In the genomic region with DNA sequence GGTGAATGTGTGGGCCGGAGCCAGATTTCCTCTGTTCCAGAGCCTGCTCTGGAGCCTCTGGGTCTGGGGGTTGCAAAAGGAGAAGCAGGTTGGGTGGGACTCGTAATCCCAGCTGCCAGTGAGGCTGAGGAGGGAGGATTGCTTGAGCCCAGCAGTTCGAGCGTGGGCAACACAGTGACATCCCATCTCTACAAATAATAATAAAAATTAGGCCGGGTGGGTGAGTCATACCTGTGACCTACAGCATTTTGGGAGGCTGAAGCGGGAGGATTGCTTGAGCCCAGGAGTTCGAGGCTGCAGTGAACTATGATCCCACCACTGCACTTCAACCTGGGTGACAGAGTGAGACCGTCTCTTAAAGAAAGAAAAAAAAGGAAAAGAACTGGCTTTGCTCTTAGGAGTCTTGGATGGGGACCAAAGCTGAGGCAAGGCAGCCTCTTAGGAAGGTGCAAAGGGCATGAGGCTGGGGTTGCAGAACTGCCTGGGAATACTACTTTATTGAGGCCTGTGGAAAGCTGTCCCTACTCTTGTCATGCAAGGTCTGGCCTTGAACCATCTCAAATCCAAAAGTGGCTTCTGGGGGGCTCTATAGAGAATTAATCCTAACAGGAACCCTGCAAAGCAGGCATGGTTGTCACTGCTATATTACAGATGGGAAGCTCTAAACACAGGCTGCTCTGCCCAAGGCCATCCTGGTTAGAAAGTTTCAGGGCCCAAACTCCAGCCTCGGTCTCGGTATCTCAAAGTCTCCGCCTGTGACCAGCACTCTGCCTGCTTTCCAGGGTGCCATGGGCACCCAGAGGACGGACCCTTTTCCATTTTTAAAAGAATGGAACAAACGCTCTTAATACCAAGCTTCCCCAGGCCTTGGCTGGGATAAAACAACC, we compare ENCODE assay signal across 8 cellular contexts. TPM values are rescaled to one million over a fixed set of nuclear protein-coding genes. Genes with fewer than 3 reads are reported as not detected.
DNase-seq lines count a peak whose midpoint lies in the region; FAIRE-seq and TF ChIP-seq lines count a peak whose summit lies in the region.

No MANE protein-coding gene starts in this region.

- no peak for TF ChIP-seq CTCF in RWPE1 (conservative IDR thresholded peaks at IDR 0.05; ENCODE audit: low read depth)
- TF ChIP-seq CTCF in endothelial cell of umbilical vein (IDR thresholded peaks at IDR 0.05; ENCODE audit: extremely low read depth in 1 of 2, insufficient read depth in 1 of 2, low read depth in 1 of 2, low read length in 2 of 2) = no peak
- TF ChIP-seq CTCF in neural cell (IDR thresholded peaks at IDR 0.05; ENCODE audit: poor library complexity, severe bottlenecking) = no peak
- no peak for TF ChIP-seq CTCF in GM20000 (IDR thresholded peaks at IDR 0.05; ENCODE audit: extremely low read depth, missing control alignments)
- TF ChIP-seq CTCF in D721Med (IDR thresholded peaks at IDR 0.05; ENCODE audit: insufficient read depth, missing control alignments) = no peak

- no peaks in the 10 kb centered on the region for H3K27me3 ChIP-seq in H7 (ENCODE audit: control insufficient read depth, insufficient read depth, low read length)
- no peaks in the 10 kb centered on the region for H3K27me3 ChIP-seq in endothelial cell of umbilical vein (ENCODE audit: control insufficient read depth in 2 of 2, insufficient read depth in 2 of 2, low read length in 2 of 2)
- H3K27me3 ChIP-seq in neural cell (ENCODE audit: insufficient read depth, low read depth, low read length) = no peaks in the 10 kb centered on the region

- DNase-seq in DMS114 treated with DMSO at 0.1 percent for 48 hours (lab: John Stamatoyannopoulos, UW; ENCODE audit: unreplicated experiment) (peak; percentile 59), H7 (no peak), RWPE1 (ENCODE audit: low spot score) (no peak), endothelial cell of umbilical vein (ENCODE audit: low read depth, low spot score) (no peak), GM20000 (ENCODE audit: low spot score) (no peak), Ammon's horn (ENCODE audit: low spot score) (no peak), D721Med (ENCODE audit: insufficient read length, low spot score) (no peak)

- H3K4me1 ChIP-seq in endothelial cell of umbilical vein (ENCODE audit: control insufficient read depth, extremely low read depth, insufficient read depth, low read length) = peaks cover 5% of the 10 kb centered on the region

- no peaks in the 10 kb centered on the region for H3K36me3 ChIP-seq in H7 (replicated peaks; ENCODE audit: control insufficient read depth, insufficient read depth, low read length)
- H3K36me3 ChIP-seq in endothelial cell of umbilical vein (ENCODE audit: control insufficient read depth in 2 of 2, extremely low read depth in 1 of 2, insufficient read depth in 2 of 2, low read length in 2 of 2) = no peaks in the 10 kb centered on the region
- no peaks in the 10 kb centered on the region for H3K36me3 ChIP-seq in neural cell (ENCODE audit: insufficient read depth, low read length)

- CTCF ChIA-PET in RWPE1 (lab: Yijun Ruan, JAX) (interaction anchor here (0.5 to 2.2 kb wide), 32 partner anchors 9 to 1213 kb away, joined by 3 to 38 read pairs (median 4); a partner anchor contains a TSS), endothelial cell of umbilical vein (lab: Charles Lee) (interaction anchor here (0.5 to 4.2 kb wide), 45 partner anchors 8 to 226 kb away, joined by 3 to 210 read pairs (median 4); a partner anchor contains a TSS)

- H3K79me2 ChIP-seq in endothelial cell of umbilical vein (ENCODE audit: control insufficient read depth, insufficient read depth, low read length) (peaks cover 26% of the 10 kb centered on the region), neural cell (replicated peaks; ENCODE audit: insufficient read depth, low read length) (peaks cover 8% of the 10 kb centered on the region)

- no peaks in the 10 kb centered on the region for H3K9me1 ChIP-seq in endothelial cell of umbilical vein (replicated peaks; ENCODE audit: control insufficient read depth, extremely low read depth, insufficient read depth, low read length)

- intact Hi-C loops in endothelial cell of umbilical vein (cut with micrococcal nuclease) = loop anchor here (1.0 kb wide), 4 partner anchors 22 to 110 kb away; a partner anchor contains a TSS

- H2AFZ ChIP-seq in endothelial cell of umbilical vein (ENCODE audit: low read depth, low read length) = peak overlapping the region; percentile 80
- H2AFZ ChIP-seq in neural cell (ENCODE audit: low read depth, low read length) = peak overlapping the region; percentile 94

- H3K9me2 ChIP-seq in neural cell (ENCODE audit: insufficient read depth, low read length) = no peaks in the 10 kb centered on the region

- H3F3A ChIP-seq in neural cell (ENCODE audit: insufficient read depth, low read length, poor library complexity, severe bottlenecking) = peaks cover 5% of the 10 kb centered on the region

- peak overlapping the region; percentile 81 for H3K27ac ChIP-seq in RWPE1
- H3K27ac ChIP-seq in endothelial cell of umbilical vein (ENCODE audit: insufficient read depth, low read depth, low read length) = peak overlapping the region; percentile 72
- peak overlapping the region; percentile 71 for H3K27ac ChIP-seq in neural cell (ENCODE audit: low read length)

- FAIRE-seq in endothelial cell of umbilical vein (lab: Jason Lieb, UNC) (peak; percentile 59), D721Med (lab: Jason Lieb, UNC) (no peak)

- no peaks in the 10 kb centered on the region for H3K9me3 ChIP-seq in endothelial cell of umbilical vein (replicated peaks; ENCODE audit: control insufficient read depth, insufficient read depth, low read length)
- no peaks in the 10 kb centered on the region for H3K9me3 ChIP-seq in neural cell (ENCODE audit: low read length)

- POLR2A ChIA-PET in RWPE1 (lab: Yijun Ruan, JAX; ENCODE audit: low non-redundant PET) (interaction anchor here (0.6 to 1.8 kb wide), 3 partner anchors 109 to 1210 kb away, joined by 5 to 6 read pairs (median 5); a partner anchor contains a TSS), endothelial cell of umbilical vein (lab: Charles Lee) (interaction anchor here (1.3 to 3.0 kb wide), 2 partner anchors 105 to 110 kb away, joined by 5 to 10 read pairs; a partner anchor contains a TSS)

- peak overlapping the region; percentile 83 for H3K4me2 ChIP-seq in endothelial cell of umbilical vein (ENCODE audit: insufficient read depth, low read length)
- peak overlapping the region; percentile 82 for H3K4me2 ChIP-seq in neural cell (ENCODE audit: low read length)

- TF ChIP-seq RAD21 in neural cell (conservative IDR thresholded peaks at IDR 0.05) = no peak

- no TSS peak for BruUV-seq in endothelial cell of umbilical vein (replicated peaks; lab: Mats Ljungman, UMichigan)

- dilution Hi-C loops in endothelial cell of umbilical vein (cut with MboI; ENCODE audit: extremely low pct_ligation_motif_present, low sequenced_read_pairs) = no loop called here

- H4K20me1 ChIP-seq in endothelial cell of umbilical vein (replicated peaks; ENCODE audit: control insufficient read depth, extremely low read depth, insufficient read depth, low read length) = no peaks in the 10 kb centered on the region
- no peaks in the 10 kb centered on the region for H4K20me1 ChIP-seq in neural cell (ENCODE audit: insufficient read depth)

- H3K4me3 ChIP-seq in H7 (ENCODE audit: insufficient read depth, low read depth, low read length) (peak overlapping the region; percentile 73), endothelial cell of umbilical vein (replicated peaks in 1 of 3; ENCODE audit: insufficient read depth in 1 of 3, low read depth in 1 of 3, low read length in 3 of 3) (peak overlapping the region; percentile 54 to 73 (median 68)), neural cell (ENCODE audit: low read length) (peak overlapping the region; percentile 78)

- TF ChIP-seq EP300 in neural cell (conservative IDR thresholded peaks at IDR 0.05; ENCODE audit: poor library complexity, severe bottlenecking) = no peak

- H3K9ac ChIP-seq in endothelial cell of umbilical vein (replicated peaks; ENCODE audit: extremely low read depth, insufficient read depth, low read length) (peak overlapping the region; percentile 75), neural cell (ENCODE audit: low read length) (peak overlapping the region; percentile 85)

- TF ChIP-seq POLR2A in endothelial cell of umbilical vein (IDR thresholded peaks at IDR 0.05; ENCODE audit: low read depth, low read length) = no peak

TF ChIP-seq in endothelial cell of umbilical vein, 7 proteins besides CTCF, POLR2A, EP300 and RAD21:
- TF ChIP-seq GATA2 (IDR thresholded peaks at IDR 0.05; ENCODE audit: insufficient read depth, insufficient read length, low read depth, low read length) = no peak

TF ChIP-seq in neural cell, 6 proteins besides CTCF, POLR2A, EP300 and RAD21 (continues in another document):
- TF ChIP-seq SMC3 (conservative IDR thresholded peaks at IDR 0.05; ENCODE audit: poor library complexity) = no peak
- no peak for TF ChIP-seq POLR2AphosphoS5 (IDR thresholded peaks at IDR 0.05)
- TF ChIP-seq TAF1 (IDR thresholded peaks at IDR 0.05; ENCODE audit: low read depth) = no peak
- TF ChIP-seq EZH2 (IDR thresholded peaks at IDR 0.05; ENCODE audit: borderline replicate concordance, insufficient read depth, low read length, poor library complexity, severe bottlenecking) = no peak
- TF ChIP-seq MXI1 (conservative IDR thresholded peaks at IDR 0.05; ENCODE audit: poor library complexity, severe bottlenecking) = no peak

RNA-seq across cellular contexts. Expression of a gene that starts 0.9 kb away (rescaled TPM):
- 24.0 and 24.1 TPM in 2 replicates for total RNA-seq in H7 (2014; rRNA removed; shearing (Covaris generic))
- total RNA-seq in endothelial cell of umbilical vein = 22.9 and 23.0 TPM in 2 replicates
- polyA plus RNA-seq in endothelial cell of umbilical vein (20.4 and 21.3 TPM in 2 replicates), neural cell (77.0 and 83.8 TPM in 2 replicates)
- polyA plus RNA-seq in endothelial cell of umbilical vein (2011; cell fraction: cytosol; rRNA removed) = 15.6 and 18.9 TPM in 2 replicates
- 16.4 and 18.1 TPM in 2 replicates for polyA plus RNA-seq in endothelial cell of umbilical vein (2011; cell fraction: nucleus; rRNA removed)
- polyA plus RNA-seq in endothelial cell of umbilical vein (2012) = 19.5 and 19.6 TPM in 2 replicates
- polyA minus RNA-seq in endothelial cell of umbilical vein (7.4 and 9.1 TPM in 2 replicates), neural cell (57.2 and 60.9 TPM in 2 replicates)
- polyA minus RNA-seq in endothelial cell of umbilical vein (2011; cell fraction: cytosol; rRNA and poly(A)+ RNA removed) = 3.4 TPM
- polyA minus RNA-seq in endothelial cell of umbilical vein (2011; cell fraction: nucleus; rRNA and poly(A)+ RNA removed) = 5.0 and 5.3 TPM in 2 replicates

RNA-seq across cellular contexts. Expression of a gene that starts 50.7 kb away (rescaled TPM):
- total RNA-seq in H7 (2014; rRNA removed; shearing (Covaris generic)) = 12.9 and 19.4 TPM in 2 replicates
- total RNA-seq in endothelial cell of umbilical vein = 4.0 and 5.5 TPM in 2 replicates
- polyA plus RNA-seq in endothelial cell of umbilical vein (5.5 and 8.4 TPM in 2 replicates), neural cell (not detected in 2 replicates)
- 2.3 and 3.7 TPM in 2 replicates for polyA plus RNA-seq in endothelial cell of umbilical vein (2011; cell fraction: cytosol; rRNA removed)
- polyA plus RNA-seq in endothelial cell of umbilical vein (2011; cell fraction: nucleus; rRNA removed) = 1.9 and 2.7 TPM in 2 replicates
- 3.7 and 4.9 TPM in 2 replicates for polyA plus RNA-seq in endothelial cell of umbilical vein (2012)
- polyA minus RNA-seq in endothelial cell of umbilical vein (2.8 and 4.4 TPM in 2 replicates), neural cell (not detected in 2 replicates)
- polyA minus RNA-seq in endothelial cell of umbilical vein (2011; cell fraction: cytosol; rRNA and poly(A)+ RNA removed) = 2.5 TPM
- 0.77 and 2.6 TPM in 2 replicates for polyA minus RNA-seq in endothelial cell of umbilical vein (2011; cell fraction: nucleus; rRNA and poly(A)+ RNA removed)
